Comparison of ENCODE assay signal across 18 cellular contexts in genomic region chr10:102285134-102285533, GRCh38. TPM values are rescaled to one million over a fixed set of nuclear protein-coding genes. Genes with fewer than 3 reads are reported as not detected.
DNase-seq lines count a peak whose midpoint lies in the region; ATAC-seq lines count a peak whose summit lies in the region.
"Had no signal": no experiment of that assay in that cellular context is flagged by ENCODE, and none has a peak within 500 bp of the region (broad histone marks: within the 10 kb centered on the region; RNA-seq: fewer than 3 reads in every experiment).

No MANE protein-coding gene starts in this region.

- H3K9me3 Mint-ChIP-seq in activated T-cell treated with anti-CD3 and anti-CD28 coated beads, Interleukin-2, amount 50 U/mL, for 72 hours = no peaks in the 10 kb centered on the region
- H3K9me3 Mint-ChIP-seq in activated CD4-positive, alpha-beta memory T cell treated with anti-CD3 and anti-CD28 coated beads, Interleukin-2, amount 10 ng/mL, durations not matched to agents 7 days and 5 days = no peaks in the 10 kb centered on the region
- H3K9me3 Mint-ChIP-seq in stimulated activated naive B cell treated with anti-CD40 and anti-IgM and Interleukin-4, amounts not matched to agents 10 μg/mL and 1 μg/mL and 100 μg/mL, for 72 hours = no peaks in the 10 kb centered on the region
- H3K9me3 Mint-ChIP-seq: HFFc6 had no signal

- peak overlapping the region in 1 of 2 donors; percentile 62 for H3K4me3 Mint-ChIP-seq in activated T-cell treated with anti-CD3 and anti-CD28 coated beads, Interleukin-2, amount 50 U/mL, for 72 hours
- no peak overlapping the region for H3K4me3 Mint-ChIP-seq in activated CD4-positive, alpha-beta memory T cell treated with anti-CD3 and anti-CD28 coated beads, Interleukin-2, amount 10 ng/mL, durations not matched to agents 7 days and 5 days
- H3K4me3 Mint-ChIP-seq in stimulated activated naive B cell treated with anti-CD40 and anti-IgM and Interleukin-4, amounts not matched to agents 10 μg/mL and 1 μg/mL and 100 μg/mL, for 72 hours = no peak overlapping the region
- H3K4me3 Mint-ChIP-seq: HFFc6 had no signal

- no peak for DNase-seq in activated T-cell treated with anti-CD3 and anti-CD28 coated beads, Interleukin-2, amount 50 U/mL, for 72 hours
- no peak for DNase-seq in activated T-cell treated with anti-CD3 and anti-CD28 coated beads for 4 hours
- no peak for DNase-seq in activated CD4-positive, alpha-beta memory T cell treated with anti-CD3 and anti-CD28 coated beads, Interleukin-2, amount 10 ng/mL, durations not matched to agents 7 days and 5 days
- DNase-seq in epithelial cell of prostate (ENCODE audit: low read depth, low spot score) = no peak
- no peak for DNase-seq in stimulated activated naive B cell treated with anti-CD40 and anti-IgM and Interleukin-4, amounts not matched to agents 10 μg/mL and 1 μg/mL and 100 μg/mL, for 72 hours
- no peak for DNase-seq in GM03348 (ENCODE audit: low spot score)
- DNase-seq: C1 segment of cervical spinal cord, DMS 273 treated with DMSO at 0.1 percent for 48 hours, GDM1, HFFc6, MG63, NCI-H1092, NCI-H510A treated with DMSO at 0.1 percent for 48 hours, NCI-H82, PC-3 had no signal

- CTCF ChIA-PET in activated CD4-positive, alpha-beta memory T cell treated with anti-CD3 and anti-CD28 coated beads, Interleukin-2, amount 10 ng/mL, durations not matched to agents 7 days and 5 days (lab: Charles Lee) = interaction anchor here (0.5 to 2.5 kb wide), 4 partner anchors 38 to 216 kb away, joined by 3 to 14 read pairs (median 3); partner anchors contain the start of gene GBF1

- ATAC-seq in activated T-cell treated with anti-CD3 and anti-CD28 coated beads, Interleukin-2, amount 50 U/mL, for 72 hours (replicated peaks in 1 of 2) = peak; percentile 63 to 72
- ATAC-seq in stimulated activated naive B cell treated with anti-CD40 and anti-IgM and Interleukin-4, amounts not matched to agents 10 μg/mL and 1 μg/mL and 100 μg/mL, for 72 hours (replicated peaks) = no peak
- no peak for ATAC-seq in GM18907 (IDR thresholded peaks at IDR 0.05; ENCODE audit: unreplicated experiment)
- ATAC-seq: PC-3 had no signal

- peaks cover 70% of the 10 kb centered on the region for H3K4me1 Mint-ChIP-seq in activated T-cell treated with anti-CD3 and anti-CD28 coated beads, Interleukin-2, amount 50 U/mL, for 72 hours (ENCODE audit: low read depth)
- H3K4me1 Mint-ChIP-seq in activated CD4-positive, alpha-beta memory T cell treated with anti-CD3 and anti-CD28 coated beads, Interleukin-2, amount 10 ng/mL, durations not matched to agents 7 days and 5 days = peaks cover 71% of the 10 kb centered on the region
- H3K4me1 Mint-ChIP-seq in stimulated activated naive B cell treated with anti-CD40 and anti-IgM and Interleukin-4, amounts not matched to agents 10 μg/mL and 1 μg/mL and 100 μg/mL, for 72 hours = peaks cover 32 to 44% of the 10 kb centered on the region in 2 donors

- H3K36me3 Mint-ChIP-seq in activated T-cell treated with anti-CD3 and anti-CD28 coated beads, Interleukin-2, amount 50 U/mL, for 72 hours (ENCODE audit: insufficient read depth in 2 of 2) = peaks cover 2 to 5% of the 10 kb centered on the region in 2 donors
- H3K36me3 Mint-ChIP-seq in activated CD4-positive, alpha-beta memory T cell treated with anti-CD3 and anti-CD28 coated beads, Interleukin-2, amount 10 ng/mL, durations not matched to agents 7 days and 5 days (ENCODE audit: low read depth) = peaks cover 26% of the 10 kb centered on the region
- peaks cover 10 to 28% of the 10 kb centered on the region in 2 donors for H3K36me3 Mint-ChIP-seq in stimulated activated naive B cell treated with anti-CD40 and anti-IgM and Interleukin-4, amounts not matched to agents 10 μg/mL and 1 μg/mL and 100 μg/mL, for 72 hours

- no peaks in the 10 kb centered on the region for H3K27me3 Mint-ChIP-seq in activated T-cell treated with anti-CD3 and anti-CD28 coated beads, Interleukin-2, amount 50 U/mL, for 72 hours (ENCODE audit: low read depth)
- H3K27me3 Mint-ChIP-seq in activated CD4-positive, alpha-beta memory T cell treated with anti-CD3 and anti-CD28 coated beads, Interleukin-2, amount 10 ng/mL, durations not matched to agents 7 days and 5 days = no peaks in the 10 kb centered on the region
- H3K27me3 Mint-ChIP-seq in stimulated activated naive B cell treated with anti-CD40 and anti-IgM and Interleukin-4, amounts not matched to agents 10 μg/mL and 1 μg/mL and 100 μg/mL, for 72 hours = no peaks in the 10 kb centered on the region

- peak overlapping the region; percentile 78 for H3K27ac Mint-ChIP-seq in activated T-cell treated with anti-CD3 and anti-CD28 coated beads, Interleukin-2, amount 50 U/mL, for 72 hours
- peak overlapping the region; percentile 80 for H3K27ac Mint-ChIP-seq in activated CD4-positive, alpha-beta memory T cell treated with anti-CD3 and anti-CD28 coated beads, Interleukin-2, amount 10 ng/mL, durations not matched to agents 7 days and 5 days
- H3K27ac Mint-ChIP-seq in stimulated activated naive B cell treated with anti-CD40 and anti-IgM and Interleukin-4, amounts not matched to agents 10 μg/mL and 1 μg/mL and 100 μg/mL, for 72 hours = peak overlapping the region; percentile 21
- H3K27ac Mint-ChIP-seq: HFFc6 had no signal

- H3K27ac ChIP-seq in epithelial cell of prostate = peak overlapping the region; percentile 57
- H3K27ac ChIP-seq: RWPE1 had no signal

- POLR2A ChIA-PET in activated CD4-positive, alpha-beta memory T cell treated with anti-CD3 and anti-CD28 coated beads, Interleukin-2, amount 10 ng/mL, durations not matched to agents 7 days and 5 days (lab: Charles Lee) = interaction anchor here (1.0 to 1.4 kb wide), 5 partner anchors 9 to 177 kb away, joined by 3 to 6 read pairs (median 3); partner anchors contain the start of gene GBF1

RNA-seq across cellular contexts. Expression of gene GBF1, which starts 39.8 kb away (rescaled TPM):
- total RNA-seq in activated T-cell treated with anti-CD3 and anti-CD28 coated beads, Interleukin-2, amount 50 U/mL, for 72 hours = 10 to 100 TPM; 44.2 to 47.6 TPM
- 10 to 100 TPM; 42.4 to 43.1 TPM for total RNA-seq in activated CD4-positive, alpha-beta memory T cell treated with anti-CD3 and anti-CD28 coated beads, Interleukin-2, amount 10 ng/mL, durations not matched to agents 7 days and 5 days

RNA-seq across cellular contexts. Expression of gene PITX3, which starts 43.8 kb away (rescaled TPM):
- total RNA-seq in activated T-cell treated with anti-CD3 and anti-CD28 coated beads, Interleukin-2, amount 50 U/mL, for 72 hours = under 1 TPM; 0.24 to 0.28 TPM
- total RNA-seq in activated CD4-positive, alpha-beta memory T cell treated with anti-CD3 and anti-CD28 coated beads, Interleukin-2, amount 10 ng/mL, durations not matched to agents 7 days and 5 days = not detected
- total RNA-seq: A673, PC-3 had no signal

RNA-seq across cellular contexts. Expression of gene ELOVL3, which starts 59.0 kb away (rescaled TPM):
- total RNA-seq in activated T-cell treated with anti-CD3 and anti-CD28 coated beads, Interleukin-2, amount 50 U/mL, for 72 hours = under 1 TPM in 1 of 2 donors, not detected in 1; 0.24 TPM
- not detected for total RNA-seq in activated CD4-positive, alpha-beta memory T cell treated with anti-CD3 and anti-CD28 coated beads, Interleukin-2, amount 10 ng/mL, durations not matched to agents 7 days and 5 days
- total RNA-seq: A673 had no signal

Comparison
In these comparisons a context has a peak if more than half of its experiments do, and no peak if none do; other contexts are left out.
1. ATAC-seq: peak in activated T-cell treated with anti-CD3 and anti-CD28 coated beads, Interleukin-2, amount 50 U/mL, for 72 hours (2 of 2); none in stimulated activated naive B cell treated with anti-CD40 and anti-IgM and Interleukin-4, amounts not matched to agents 10 μg/mL and 1 μg/mL and 100 μg/mL, for 72 hours (0 of 2) and GM18907 (single experiment).
2. H3K27ac Mint-ChIP-seq: peak in every context shown above with its lines; median percentile 80 in activated CD4-positive, alpha-beta memory T cell treated with anti-CD3 and anti-CD28 coated beads, Interleukin-2, amount 10 ng/mL, durations not matched to agents 7 days and 5 days; 78 in activated T-cell treated with anti-CD3 and anti-CD28 coated beads, Interleukin-2, amount 50 U/mL, for 72 hours; 21 in stimulated activated naive B cell treated with anti-CD40 and anti-IgM and Interleukin-4, amounts not matched to agents 10 μg/mL and 1 μg/mL and 100 μg/mL, for 72 hours.